8 cellular contexts compared by ENCODE assay signal in genomic region chr2:142580691-142581090, GRCh38.
"Had no signal": no experiment of that assay in that cellular context is flagged by ENCODE, and none has a peak within 500 bp of the region (broad histone marks: within the 10 kb centered on the region; RNA-seq: fewer than 3 reads in every experiment).

No MANE protein-coding gene starts in this region.

- H3K4me2 ChIP-seq: GM23338 had no signal

- H2AFZ ChIP-seq: GM23248, GM23338 had no signal

- H3K27ac ChIP-seq: GM23248 had no signal

- H3K36me3 ChIP-seq: HAP-1 had no signal

- H3K4me1 ChIP-seq: HAP-1 had no signal

- H3K9me3 ChIP-seq: HAP-1 had no signal

- H3K9ac ChIP-seq: GM23248 had no signal

- H3K4me3 ChIP-seq: GM23248, GM23338, HAP-1 had no signal

- DNase-seq: GM23248, GOT3, H7, H9, HCEC 1CT, HFFc6 had no signal
